ENCODE assay signal across 16 cellular contexts in the genomic region with DNA sequence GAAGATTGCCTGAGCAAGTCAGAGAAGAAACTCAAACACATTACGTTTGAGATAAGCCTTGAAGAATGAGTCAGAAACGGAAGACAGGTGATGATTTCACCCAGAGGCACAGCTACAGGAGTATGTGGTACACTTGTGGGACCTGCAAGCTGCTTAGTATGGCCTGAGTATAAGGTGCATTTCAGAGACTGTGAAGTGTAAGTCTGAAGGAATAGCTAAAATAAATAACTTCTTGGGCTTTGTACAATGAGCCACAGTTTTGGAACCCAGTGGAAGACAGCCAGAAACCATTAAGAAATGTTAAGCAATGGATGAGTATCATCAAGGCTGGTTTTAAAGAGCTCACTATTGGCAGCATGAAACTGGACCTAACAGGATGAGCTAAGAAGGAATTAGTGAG.
DNase-seq lines count a peak whose midpoint lies in the region; ATAC-seq and TF ChIP-seq lines count a peak whose summit lies in the region.
"Had no signal": no experiment of that assay in that cellular context is flagged by ENCODE, and none has a peak within 500 bp of the region (broad histone marks: within the 10 kb centered on the region; RNA-seq: fewer than 3 reads in every experiment).

No MANE protein-coding gene starts in this region.

- H3K27me3 ChIP-seq in right atrium auricular region: no peaks in the 10 kb centered on the region
- H3K27me3 ChIP-seq: SJSA1, spleen had no signal

- peak; percentile 31 for ATAC-seq in Right ventricle myocardium superior (ENCODE audit: poor library complexity)
- ATAC-seq in HG03095 (IDR thresholded peaks at IDR 0.05; ENCODE audit: unreplicated experiment): no peak
- no peak for ATAC-seq in T-cell (replicated peaks in 1 of 4)
- ATAC-seq: naive thymus-derived CD8-positive, alpha-beta T cell had no signal

- no peaks in the 10 kb centered on the region for H3K4me1 Mint-ChIP-seq in T-cell
- H3K4me1 Mint-ChIP-seq: activated B cell treated with CpG ODN at 0.5 μM for 24 hours; immature natural killer cell; naive thymus-derived CD8-positive, alpha-beta T cell had no signal

- no peak overlapping the region for H3K27ac ChIP-seq in right atrium auricular region
- H3K27ac ChIP-seq: SJSA1, spleen had no signal

- no peaks in the 10 kb centered on the region for H3K27me3 Mint-ChIP-seq in T-cell
- H3K27me3 Mint-ChIP-seq: activated B cell treated with CpG ODN at 0.5 μM for 24 hours; naive thymus-derived CD8-positive, alpha-beta T cell had no signal

- H3K36me3 Mint-ChIP-seq in T-cell: no peaks in the 10 kb centered on the region
- H3K36me3 Mint-ChIP-seq: immature natural killer cell had no signal

- intact Hi-C loops in Right ventricle myocardium superior (cut with DNase I): no loop called here

- no peak overlapping the region for H3K4me3 Mint-ChIP-seq in T-cell
- H3K4me3 Mint-ChIP-seq: activated B cell treated with CpG ODN at 0.5 μM for 24 hours; immature natural killer cell; naive thymus-derived CD8-positive, alpha-beta T cell had no signal

- CTCF ChIA-PET in T-cell (lab: Charles Lee): no interaction called here

- H3K4me1 ChIP-seq in right atrium auricular region: no peaks in the 10 kb centered on the region
- H3K4me1 ChIP-seq: SJSA1, spleen had no signal

- H3K9me3 Mint-ChIP-seq in T-cell: peaks cover 14 to 20% (median 14%) of the 10 kb centered on the region in 3 donors

- H3K36me3 ChIP-seq in right atrium auricular region: no peaks in the 10 kb centered on the region
- H3K36me3 ChIP-seq: SJSA1, spleen had no signal

- H3K27ac Mint-ChIP-seq in T-cell: no peak overlapping the region
- H3K27ac Mint-ChIP-seq: activated B cell treated with CpG ODN at 0.5 μM for 24 hours; immature natural killer cell; naive thymus-derived CD8-positive, alpha-beta T cell had no signal

- DNase-seq in Right ventricle myocardium superior (no peak), right atrium auricular region (ENCODE audit: low spot score) (no peak), RPMI7951 (ENCODE audit: low read depth) (peak; percentile 54), fibroblast of the aortic adventitia (ENCODE audit: low read depth) (peak; percentile 84), stromal cell of bone marrow (ENCODE audit: low read depth) (peak; percentile 94), UCSD-AML1 (lab: John Stamatoyannopoulos, UW; ENCODE audit: unreplicated experiment) (no peak), T-cell (no peak)
- DNase-seq: activated B cell treated with CpG ODN at 0.5 μM for 24 hours; activated T-cell treated with anti-CD3 and anti-CD28 coated beads for 4 hours; immature natural killer cell; naive thymus-derived CD8-positive, alpha-beta T cell; NCI-H1092 treated with DMSO at 0.1 percent for 48 hours; NCI-H526 treated with DMSO at 0.1 percent for 48 hours; spleen had no signal

- H3K4me3 ChIP-seq in right atrium auricular region: no peak overlapping the region
- no peak overlapping the region for H3K4me3 ChIP-seq in fibroblast of the aortic adventitia (ENCODE audit: low read depth, low read length)
- H3K4me3 ChIP-seq: SJSA1, spleen had no signal

- POLR2A ChIA-PET in T-cell (lab: Charles Lee): no interaction called here

- H3K9me3 ChIP-seq in right atrium auricular region: no peaks in the 10 kb centered on the region
- H3K9me3 ChIP-seq: SJSA1 had no signal

- TF ChIP-seq CTCF in right atrium auricular region (IDR thresholded peaks at IDR 0.05): no peak
- no peak for TF ChIP-seq CTCF in fibroblast of the aortic adventitia (IDR thresholded peaks at IDR 0.05; ENCODE audit: insufficient read depth, low read length)

Comparison
In these comparisons a context has a peak if more than half of its experiments do, and no peak if none do; other contexts are left out.
1. DNase-seq: peak in RPMI7951 (single experiment), fibroblast of the aortic adventitia (single experiment) and stromal cell of bone marrow (single experiment); none in Right ventricle myocardium superior (single experiment), right atrium auricular region (single experiment), UCSD-AML1 (single experiment) and T-cell (0 of 34).